In the genomic region with DNA sequence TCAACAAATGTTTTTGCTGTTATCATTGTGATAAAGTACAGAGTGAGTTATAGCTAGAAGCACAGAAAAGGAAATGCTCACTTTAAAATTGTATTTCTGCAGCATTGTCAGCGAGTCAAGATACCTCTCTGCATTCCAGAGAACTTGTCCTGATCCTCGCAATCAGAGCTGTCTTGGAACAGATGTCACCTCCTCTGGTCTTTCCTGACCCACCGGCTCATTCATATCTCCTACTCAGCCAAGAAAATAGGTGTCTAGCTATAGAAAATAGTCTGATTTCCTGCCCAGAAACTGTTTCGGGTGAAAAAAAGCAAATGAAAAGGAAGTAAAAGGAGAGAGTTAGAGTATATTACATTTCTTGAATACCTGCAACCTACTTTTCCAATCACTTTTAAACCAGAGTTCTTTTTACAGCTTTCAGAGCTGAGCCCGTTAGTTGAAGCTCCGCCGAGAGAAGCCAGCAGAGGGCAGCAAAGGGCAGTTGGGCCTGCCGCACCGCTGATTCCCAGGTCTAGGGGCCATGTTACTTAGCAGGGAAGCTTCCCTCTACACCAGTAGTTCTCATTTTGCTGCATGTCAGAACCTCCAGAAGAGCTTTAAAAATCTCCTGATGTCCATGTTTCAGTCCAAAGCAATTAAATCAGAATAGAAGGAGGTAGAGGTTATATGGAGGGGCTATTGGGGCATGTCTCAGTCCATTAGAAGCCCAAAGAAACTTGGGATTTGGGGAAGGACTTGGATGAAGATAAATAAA, we compare ENCODE assay signal across 8 cellular contexts.
DNase-seq lines count a peak whose midpoint lies in the region; ATAC-seq, FAIRE-seq and TF ChIP-seq lines count a peak whose summit lies in the region.

No MANE protein-coding gene starts in this region.

- RAD21 ChIA-PET in GM12878 (lab: Charles Lee; ENCODE audit: unreplicated experiment) = interaction anchor here (0.6 to 1.4 kb wide), 3 partner anchors 9 to 353 kb away, joined by 3 to 4 read pairs (median 4); no protein-coding TSS in a partner anchor

- H3K27ac ChIP-seq in Peyer's patch (no peak overlapping the region), GM12878 (ENCODE audit: control insufficient read depth, insufficient read depth) (no peak overlapping the region)

- peak; percentile 53 for TF ChIP-seq RAD21 in GM12878 (IDR thresholded peaks at IDR 0.05; ENCODE audit: insufficient read depth, low read depth, low read length)

- H3K4me3 ChIP-seq in Peyer's patch (no peak overlapping the region), GM12878 (no peak overlapping the region)

- FAIRE-seq in GM12878 (lab: Jason Lieb, UNC) = peak; percentile 38

- SMC1A ChIA-PET in GM12878 (lab: Charles Lee; ENCODE audit: uncharacterized antibody, unreplicated experiment) = interaction anchor here (0.8 to 1.0 kb wide), 3 partner anchors 9 to 15 kb away, joined by 3 read pairs; no protein-coding TSS in a partner anchor

- BruUV-seq in GM12878 (replicated peaks; lab: Mats Ljungman, UMichigan) = no TSS peak

- H3K9me3 ChIP-seq in Peyer's patch = no peaks in the 10 kb centered on the region
- no peaks in the 10 kb centered on the region for H3K9me3 ChIP-seq in GM12878 (replicated peaks; ENCODE audit: control insufficient read depth, insufficient read depth, low read length)

- 12% methylated on average over 9 of the region's 9 CpGs for WGBS in GM12878 (ENCODE audit: insufficient coverage, insufficient replicate concordance, low lambda C conversion rate, missing lambda C conversion rate)

- TF ChIP-seq EP300 in GM12878 (IDR thresholded peaks at IDR 0.05; ENCODE audit: borderline replicate concordance in 1 of 2, control insufficient read depth in 1 of 2, low read depth in 2 of 2, low read length in 2 of 2) = no peak

- TF ChIP-seq POLR2A in Peyer's patch (IDR thresholded peaks at IDR 0.05) (no peak), GM12878 (IDR thresholded peaks at IDR 0.05; ENCODE audit: low read depth, low read length) (no peak)

- intact Hi-C loops in GM12878 (cut with micrococcal nuclease; ENCODE audit: unreplicated experiment) = loop anchor here (5.0 to 10.0 kb wide), 2 partner anchors 418 to 914 kb away; no protein-coding TSS in a partner anchor

- POLR2A ChIA-PET in GM12878 (lab: Charles Lee) = no interaction called here

- in situ Hi-C loops in GM12878 (cut with MboI) = no loop called here

- no peak overlapping the region for H3K4me2 ChIP-seq in GM12878 (ENCODE audit: control insufficient read depth, insufficient read depth)

- CTCF ChIA-PET in GM12878 (lab: Yijun Ruan, JAX) = interaction anchor here (0.6 to 2.4 kb wide), 26 partner anchors 9 to 792 kb away, joined by 3 to 19 read pairs (median 3); no protein-coding TSS in a partner anchor

- H3K27me3 ChIP-seq in Peyer's patch = no peaks in the 10 kb centered on the region
- no peaks in the 10 kb centered on the region; a peak in 1 of 4 replicates for H3K27me3 ChIP-seq in GM12878 (replicated peaks in 1 of 2; ENCODE audit: control insufficient read depth in 2 of 2, insufficient read depth in 2 of 2, low read length in 1 of 2)

- TF ChIP-seq CTCF in Peyer's patch (IDR thresholded peaks at IDR 0.05) (peak in 4 of 6 experiments; percentile 51 to 66 (median 58)), GM12878 (IDR thresholded peaks at IDR 0.05 in 2 of 3, conservative IDR thresholded peaks at IDR 0.05 in 1 of 3; ENCODE audit: control insufficient read depth in 2 of 3, extremely low read depth in 1 of 3, insufficient read depth in 1 of 3, low read depth in 3 of 3, low read length in 3 of 3) (peak; percentile 74 to 84 (median 81))

- no peaks in the 10 kb centered on the region for H3K79me2 ChIP-seq in GM12878 (ENCODE audit: control insufficient read depth, insufficient read depth, low read length)

- no peaks in the 10 kb centered on the region for H3K4me1 ChIP-seq in Peyer's patch
- no peaks in the 10 kb centered on the region for H3K4me1 ChIP-seq in GM12878 (ENCODE audit: control insufficient read depth, insufficient read depth, low read length)

- no peak overlapping the region for H2AFZ ChIP-seq in GM12878 (ENCODE audit: control insufficient read depth, low read depth, low read length)

- DNase-seq in ELF-1 (ENCODE audit: low read depth, low spot score) (peak; percentile 83), Peyer's patch (peak in 2 of 3 donors; percentile 73 to 77), GM12878 (ENCODE audit: low read depth, low spot score) (no peak), islet precursor cell (peak; percentile 87), NCI-H128 (lab: John Stamatoyannopoulos, UW; ENCODE audit: unreplicated experiment) (no peak)
- peak; percentile 10 to 32 (median 32) for DNase-seq in stimulated activated CD4-positive, alpha-beta T cell treated with anti-CD3 and anti-CD28 coated beads, Interleukin-1b, Interleukin-23, amount 100 ng/mL, for 24 hours (ENCODE audit: low read depth in 4 of 4, low spot score in 1 of 4)

- ATAC-seq in GM19467 (IDR thresholded peaks at IDR 0.05; ENCODE audit: unreplicated experiment) (peak; percentile 66), HG03439 (IDR thresholded peaks at IDR 0.05; ENCODE audit: unreplicated experiment) (peak; percentile 79), GM12878 (peak; percentile 95)

- H3K36me3 ChIP-seq in Peyer's patch = no peaks in the 10 kb centered on the region
- H3K36me3 ChIP-seq in GM12878 (ENCODE audit: control insufficient read depth in 2 of 2, insufficient read depth in 2 of 2, low read length in 1 of 2) = no peaks in the 10 kb centered on the region

- H4K20me1 ChIP-seq in GM12878 (ENCODE audit: control insufficient read depth, insufficient read depth) = no peaks in the 10 kb centered on the region

- no peak overlapping the region for H3K9ac ChIP-seq in GM12878 (ENCODE audit: control insufficient read depth, insufficient read depth, low read length)

TF ChIP-seq in GM12878, 131 proteins besides CTCF, POLR2A, EP300 and RAD21:
- peak; percentile 42; the same call in 1 of the 2 replicates for TF ChIP-seq SMC3 (IDR thresholded peaks at IDR 0.05; ENCODE audit: borderline replicate concordance, low read length)
- no peak for TF ChIP-seq CBX3 (IDR thresholded peaks at IDR 0.05; ENCODE audit: borderline replicate concordance, low read depth)
- TF ChIP-seq LARP7 (IDR thresholded peaks at IDR 0.05) = no peak
- no peak for TF ChIP-seq MEF2A (IDR thresholded peaks at IDR 0.05; ENCODE audit: insufficient read depth, low read depth, low read length)
- no peak for TF ChIP-seq ZNF274 (IDR thresholded peaks at IDR 0.05; ENCODE audit: insufficient read depth, insufficient read length)
- TF ChIP-seq SMAD1 (IDR thresholded peaks at IDR 0.05; ENCODE audit: low read depth, partially characterized antibody) = no peak
- no peak for TF ChIP-seq KAT2A (conservative IDR thresholded peaks at IDR 0.05; ENCODE audit: control insufficient read depth, low read depth, low read length)
- no peak for TF ChIP-seq MTA2 (IDR thresholded peaks at IDR 0.05; ENCODE audit: low read depth)
- no peak for TF ChIP-seq CHD4 (IDR thresholded peaks at IDR 0.05)
- TF ChIP-seq YY1 (IDR thresholded peaks at IDR 0.05; ENCODE audit: low read depth, low read length) = peak; percentile 42; the same call in 1 of the 2 replicates
- no peak for TF ChIP-seq CHD2 (IDR thresholded peaks at IDR 0.05; ENCODE audit: borderline replicate concordance, low read depth, low read length)
- TF ChIP-seq MEF2B (IDR thresholded peaks at IDR 0.05; ENCODE audit: partially characterized antibody, poor library complexity, severe bottlenecking) = no peak
- TF ChIP-seq ZSCAN29 (IDR thresholded peaks at IDR 0.05) = no peak
- no peak for TF ChIP-seq SPI1 (IDR thresholded peaks at IDR 0.05; ENCODE audit: borderline replicate concordance, insufficient read depth, low read depth, low read length)

Comparison
In these comparisons a context has a peak if more than half of its experiments do, and no peak if none do; other contexts are left out.
1. DNase-seq: peak in ELF-1 (single experiment), Peyer's patch (2 of 3), islet precursor cell (single experiment) and stimulated activated CD4-positive, alpha-beta T cell treated with anti-CD3 and anti-CD28 coated beads, Interleukin-1b, Interleukin-23, amount 100 ng/mL, for 24 hours (4 of 4); none in GM12878 (single experiment) and NCI-H128 (single experiment).
2. Peak in every context shown above with its lines, with median percentiles within 50 percentile points of each other: ATAC-seq.